Comparison of ENCODE assay signal across 8 cellular contexts in genomic region chr12:110102255-110102654, GRCh38. TPM values are rescaled to one million over a fixed set of nuclear protein-coding genes. Genes with fewer than 3 reads are reported as not detected.
DNase-seq lines count a peak whose midpoint lies in the region; ATAC-seq, FAIRE-seq and TF ChIP-seq lines count a peak whose summit lies in the region.

No MANE protein-coding gene starts in this region.

- H3K4me3 ChIP-seq in PC-9 (no peak overlapping the region), astrocyte (ENCODE audit: insufficient read depth, low read depth, low read length) (no peak overlapping the region), keratinocyte (ENCODE audit: control insufficient read depth in 2 of 3, extremely low read depth in 1 of 3, insufficient read depth in 2 of 3, low read depth in 1 of 3, low read length in 3 of 3) (no peak overlapping the region), thoracic aorta (no peak overlapping the region)

- no peak overlapping the region for H3K4me3 Mint-ChIP-seq in astrocyte (ENCODE audit: unreplicated experiment)

- H3K9me3 Mint-ChIP-seq in astrocyte (ENCODE audit: unreplicated experiment): no peaks in the 10 kb centered on the region

- dilution Hi-C loops in keratinocyte (cut with MboI; ENCODE audit: extremely low pct_ligation_motif_present, low sequenced_read_pairs): no loop called here

- H4K20me1 ChIP-seq in PC-9 (ENCODE audit: insufficient read depth) (no peaks in the 10 kb centered on the region), astrocyte (ENCODE audit: insufficient read depth, low read length) (no peaks in the 10 kb centered on the region), keratinocyte (ENCODE audit: control insufficient read depth, extremely low read depth, insufficient read depth, low read length) (no peaks in the 10 kb centered on the region)

- H3K4me1 ChIP-seq in PC-9 (replicated peaks; ENCODE audit: insufficient read depth) (no peaks in the 10 kb centered on the region), astrocyte (ENCODE audit: insufficient read depth, low read length) (peaks cover 4% of the 10 kb centered on the region), keratinocyte (ENCODE audit: control insufficient read depth, extremely low read depth, insufficient read depth, low read length) (peaks cover 3% of the 10 kb centered on the region), thoracic aorta (ENCODE audit: control insufficient read depth in 1 of 2, low read depth in 2 of 2) (peaks cover 6 to 41% of the 10 kb centered on the region in 2 donors)

- 0 out of 2 replicates have a peak, but pooled peaks cover 4% of the 10 kb centered on the region for H3F3A ChIP-seq in PC-9 (ENCODE audit: insufficient read depth, low read depth)

- H3K27ac ChIP-seq in PC-9: no peak overlapping the region
- H3K27ac ChIP-seq in astrocyte (ENCODE audit: low read depth, low read length): no peak overlapping the region
- no peak overlapping the region for H3K27ac ChIP-seq in keratinocyte (ENCODE audit: control insufficient read depth, insufficient read depth, low read length)
- H3K27ac ChIP-seq in thoracic aorta: no peak overlapping the region

- TF ChIP-seq CTCF in PC-9 (conservative IDR thresholded peaks at IDR 0.05) (peak; percentile 54), astrocyte (IDR thresholded peaks at IDR 0.05; ENCODE audit: insufficient read depth, low read depth, low read length) (peak; percentile 31), keratinocyte (optimal IDR thresholded peaks at IDR 0.05 in 1 of 3, IDR thresholded peaks at IDR 0.05 in 1 of 3, conservative IDR thresholded peaks at IDR 0.05 in 1 of 3; ENCODE audit: extremely low read depth in 1 of 3, insufficient read depth in 2 of 3, low read length in 3 of 3) (peak; percentile 40 to 55 (median 51)), thoracic aorta (IDR thresholded peaks at IDR 0.05) (peak; percentile 23)

- no peak overlapping the region for H3K4me2 ChIP-seq in PC-9
- no peak overlapping the region for H3K4me2 ChIP-seq in astrocyte (ENCODE audit: low read length)
- H3K4me2 ChIP-seq in keratinocyte (ENCODE audit: control insufficient read depth, extremely low read depth, insufficient read depth, low read depth, low read length): no peak overlapping the region

- H3K27me3 ChIP-seq in PC-9 (ENCODE audit: insufficient read depth, low read depth): no peaks in the 10 kb centered on the region
- H3K27me3 ChIP-seq in astrocyte (ENCODE audit: insufficient read depth, low read length): no peaks in the 10 kb centered on the region
- no peaks in the 10 kb centered on the region for H3K27me3 ChIP-seq in keratinocyte (ENCODE audit: control insufficient read depth, extremely low read depth, insufficient read depth, low read length)
- H3K27me3 ChIP-seq in thoracic aorta (replicated peaks; ENCODE audit: insufficient read depth): no peaks in the 10 kb centered on the region

- FAIRE-seq in astrocyte (lab: Jason Lieb, UNC) (no peak), keratinocyte (lab: Jason Lieb, UNC) (no peak), GM12891 (lab: Jason Lieb, UNC) (no peak)

- H3K27me3 Mint-ChIP-seq in astrocyte (ENCODE audit: low read depth, unreplicated experiment): peaks cover 4% of the 10 kb centered on the region

- ATAC-seq in thoracic aorta (ENCODE audit: insufficient number of reproducible peaks, low FRiP score, low read depth) (no peak), left lobe of liver (no peak)

- CTCF ChIA-PET in PC-9 (lab: Charles Lee): interaction anchor here (0.6 kb wide), 1 partner anchor 501 kb away, joined by 11 read pairs; no protein-coding TSS in a partner anchor

- DNase-seq in DMS53 (lab: John Stamatoyannopoulos, UW) (peak; percentile 89), HS-5 (ENCODE audit: low read depth) (peak; percentile 76), PC-9 (peak; percentile 60 to 78), astrocyte (ENCODE audit: low read depth) (peak; percentile 56), keratinocyte (ENCODE audit: low read depth, low spot score) (peak; percentile 35), thoracic aorta (ENCODE audit: low spot score) (no peak), left lobe of liver (ENCODE audit: low spot score) (no peak), GM12891 (ENCODE audit: insufficient read length, low spot score) (no peak)

- H2AFZ ChIP-seq in PC-9 (no peak overlapping the region), astrocyte (ENCODE audit: low read depth, low read length) (no peak overlapping the region), keratinocyte (ENCODE audit: control insufficient read depth, low read length) (peak overlapping the region; percentile 13)

- TF ChIP-seq POLR2A in GM12891 (IDR thresholded peaks at IDR 0.05; ENCODE audit: low read depth, low read length): no peak

- H3K36me3 Mint-ChIP-seq in astrocyte (ENCODE audit: low read depth, unreplicated experiment): no peaks in the 10 kb centered on the region

- H3K9ac ChIP-seq in astrocyte (ENCODE audit: low read length) (no peak overlapping the region), keratinocyte (ENCODE audit: control insufficient read depth, extremely low read depth, insufficient read depth, low read length) (no peak overlapping the region)

- BruUV-seq in PC-9 (replicated peaks; lab: Mats Ljungman, UMichigan): no TSS peak

- H3K9me2 ChIP-seq in PC-9 (ENCODE audit: insufficient read depth): no peaks in the 10 kb centered on the region

- intact Hi-C loops in PC-9 (cut with micrococcal nuclease; ENCODE audit: unreplicated experiment): loop anchor here (5.0 kb wide), 2 partner anchors 65 to 785 kb away; no protein-coding TSS in a partner anchor

- H3K9me1 ChIP-seq in keratinocyte (ENCODE audit: control insufficient read depth, extremely low read depth, insufficient read depth, low read length): no peaks in the 10 kb centered on the region

- no peaks in the 10 kb centered on the region for H3K36me3 ChIP-seq in PC-9 (ENCODE audit: low read depth)
- H3K36me3 ChIP-seq in astrocyte (ENCODE audit: insufficient read depth, low read length): no peaks in the 10 kb centered on the region
- no peaks in the 10 kb centered on the region for H3K36me3 ChIP-seq in keratinocyte (ENCODE audit: control insufficient read depth in 2 of 2, extremely low read depth in 1 of 2, insufficient read depth in 2 of 2, low read length in 2 of 2)
- no peaks in the 10 kb centered on the region for H3K36me3 ChIP-seq in thoracic aorta

- H3K79me2 ChIP-seq in PC-9 (ENCODE audit: low read depth) (no peaks in the 10 kb centered on the region), astrocyte (ENCODE audit: insufficient read depth, low read length) (no peaks in the 10 kb centered on the region), keratinocyte (ENCODE audit: control insufficient read depth, insufficient read depth, low read length) (no peaks in the 10 kb centered on the region)

- POLR2A ChIA-PET in PC-9 (lab: Charles Lee; ENCODE audit: unreplicated experiment): no interaction called here

- H3K9me3 ChIP-seq in PC-9 (ENCODE audit: insufficient read depth, low read depth): no peaks in the 10 kb centered on the region
- no peaks in the 10 kb centered on the region for H3K9me3 ChIP-seq in astrocyte (ENCODE audit: insufficient read depth, low read depth, low read length)
- no peaks in the 10 kb centered on the region for H3K9me3 ChIP-seq in keratinocyte (ENCODE audit: control insufficient read depth, low read depth, low read length)
- no peaks in the 10 kb centered on the region for H3K9me3 ChIP-seq in thoracic aorta

- no peak overlapping the region for H3K27ac Mint-ChIP-seq in astrocyte (ENCODE audit: unreplicated experiment)

- H3K4me1 Mint-ChIP-seq in astrocyte (ENCODE audit: low read depth, unreplicated experiment): no peaks in the 10 kb centered on the region

TF ChIP-seq in GM12891, 5 proteins besides CTCF, POLR2A, EP300 and RAD21:
- no peak for TF ChIP-seq TAF1 (IDR thresholded peaks at IDR 0.05; ENCODE audit: low read depth, low read length)
- TF ChIP-seq PAX5 (IDR thresholded peaks at IDR 0.05; ENCODE audit: insufficient read depth, low read length, severe bottlenecking): no peak
- no peak for TF ChIP-seq SPI1 (IDR thresholded peaks at IDR 0.05; ENCODE audit: low read depth, low read length)
- TF ChIP-seq POLR2AphosphoS5 (IDR thresholded peaks at IDR 0.05; ENCODE audit: low read depth, low read length): no peak
- no peak for TF ChIP-seq POU2F2 (IDR thresholded peaks at IDR 0.05; ENCODE audit: low read depth, low read length)

RNA-seq across cellular contexts. Expression of gene IFT81, which starts 21.9 kb away (rescaled TPM):
- 12.4 and 19.3 TPM in 2 replicates for total RNA-seq in PC-9 (2021)
- total RNA-seq in astrocyte: 12.3 and 12.5 TPM in 2 replicates
- polyA plus RNA-seq in keratinocyte: 4.9 to 8.9 TPM (median 6.0 TPM) in 3 replicates
- 11.3 TPM for polyA plus RNA-seq in keratinocyte (2011; ENCODE audit: low read depth)
- polyA plus RNA-seq in keratinocyte (2011; cell fraction: cytosol; rRNA removed): 4.2 and 6.0 TPM in 2 replicates
- polyA plus RNA-seq in keratinocyte (2011; cell fraction: nucleus; rRNA removed): 8.9 and 14.5 TPM in 2 replicates
- 3.4 and 6.0 TPM in 2 replicates for polyA plus RNA-seq in keratinocyte (2012; ENCODE audit: low replicate concordance)
- polyA minus RNA-seq in keratinocyte: 0.59 to 4.6 TPM (median 1.5 TPM) in 3 replicates
- polyA minus RNA-seq in keratinocyte (2011; cell fraction: cytosol; rRNA and poly(A)+ RNA removed): 1.5 TPM
- polyA minus RNA-seq in keratinocyte (2011; cell fraction: nucleus; rRNA and poly(A)+ RNA removed): 3.1 and 5.0 TPM in 2 replicates
- total RNA-seq in thoracic aorta: 10 to 100 TPM in 1 of 2 donors, 1 to 10 TPM in 1; 9.3 to 17.4 TPM
- 2.3 TPM for total RNA-seq in left lobe of liver
- 5.7 TPM for polyA plus RNA-seq in GM12891 (2012; ENCODE audit: low read depth, missing spikeins)

RNA-seq across cellular contexts. Expression of gene C12orf76, which starts 53.9 kb away (rescaled TPM):
- total RNA-seq in PC-9 (2021): 29.2 and 29.4 TPM in 2 replicates
- total RNA-seq in astrocyte: 11.5 and 13.0 TPM in 2 replicates
- polyA plus RNA-seq in keratinocyte: 4.8 to 10.9 TPM (median 7.3 TPM) in 3 replicates
- 2.5 TPM for polyA plus RNA-seq in keratinocyte (2011; ENCODE audit: low read depth)
- 6.6 and 7.6 TPM in 2 replicates for polyA plus RNA-seq in keratinocyte (2011; cell fraction: cytosol; rRNA removed)
- polyA plus RNA-seq in keratinocyte (2011; cell fraction: nucleus; rRNA removed): 13.4 and 15.1 TPM in 2 replicates
- polyA plus RNA-seq in keratinocyte (2012; ENCODE audit: low replicate concordance): 3.0 and 13.9 TPM in 2 replicates
- polyA minus RNA-seq in keratinocyte: 3.2 to 4.8 TPM (median 4.6 TPM) in 3 replicates
- polyA minus RNA-seq in keratinocyte (2011; cell fraction: cytosol; rRNA and poly(A)+ RNA removed): 10.7 TPM
- 3.3 TPM in 2 replicates for polyA minus RNA-seq in keratinocyte (2011; cell fraction: nucleus; rRNA and poly(A)+ RNA removed)
- 10 to 100 TPM in 1 of 2 donors, 1 to 10 TPM in 1; 6.4 to 18.1 TPM for total RNA-seq in thoracic aorta
- 6.7 TPM for total RNA-seq in left lobe of liver
- polyA plus RNA-seq in GM12891 (2012; ENCODE audit: low read depth, missing spikeins): 17.1 TPM

Comparison
In these comparisons a context has a peak if more than half of its experiments do, and no peak if none do; other contexts are left out.
1. DNase-seq: peak in DMS53 (single experiment), HS-5 (single experiment), PC-9 (2 of 2), astrocyte (single experiment) and keratinocyte (single experiment); none in thoracic aorta (single experiment), left lobe of liver (single experiment) and GM12891 (single experiment).
2. Peak in every context shown above with its lines, with median percentiles within 50 percentile points of each other: CTCF ChIP-seq.